Comparison of ENCODE assay signal across 23 cellular contexts in genomic region chr17:6677946-6678345, GRCh38. TPM values are rescaled to one million over a fixed set of nuclear protein-coding genes. Genes with fewer than 3 reads are reported as not detected.
DNase-seq lines count a peak whose midpoint lies in the region; ATAC-seq, FAIRE-seq and TF ChIP-seq lines count a peak whose summit lies in the region.
"Had no signal": no experiment of that assay in that cellular context is flagged by ENCODE, and none has a peak within 500 bp of the region (broad histone marks: within the 10 kb centered on the region; RNA-seq: fewer than 3 reads in every experiment).

No MANE protein-coding gene starts in this region.

- no peaks in the 10 kb centered on the region; a peak in 1 of 5 replicates for H3K27me3 ChIP-seq in HepG2 (ENCODE audit: control insufficient read depth in 1 of 2, insufficient read depth in 2 of 2, low read length in 2 of 2)
- H3K27me3 ChIP-seq in right lobe of liver = no peaks in the 10 kb centered on the region

- H3K4me1 Mint-ChIP-seq in chondrocyte (ENCODE audit: low read depth) = peaks cover 2% of the 10 kb centered on the region

- BruUV-seq in HepG2 (replicated peaks; lab: Mats Ljungman, UMichigan) = no TSS peak

- POLR2A ChIA-PET in HepG2 (lab: Yijun Ruan, JAX) = interaction anchor here (1.2 to 5.0 kb wide), 6 partner anchors 9 to 358 kb away, joined by 3 to 119 read pairs (median 5); partner anchors contain the start of genes SLC13A5, SLC16A13 and TEKT1

- H4K20me1 ChIP-seq in HepG2 (ENCODE audit: insufficient read depth, low read length) = no peaks in the 10 kb centered on the region

- peak overlapping the region in 1 of 3 experiments; percentile 64; a peak in 1 of 6 replicates for H3K4me3 ChIP-seq in HepG2 (replicated peaks in 1 of 3; ENCODE audit: insufficient read depth in 1 of 3, low read depth in 2 of 3, low read length in 3 of 3)
- H3K4me3 ChIP-seq in right lobe of liver = no peak overlapping the region
- H3K4me3 ChIP-seq: A549, GM12878 had no signal

- no peak overlapping the region for H3K27ac Mint-ChIP-seq in chondrocyte (ENCODE audit: unreplicated experiment)
- H3K27ac Mint-ChIP-seq: CD8-positive, alpha-beta memory T cell; H9 had no signal

- no peak for FAIRE-seq in HepG2 (lab: Jason Lieb, UNC)
- FAIRE-seq: A549, GM12878, GM19239, H1 had no signal

- TF ChIP-seq CTCF in HepG2 (CRISPR knock-in tag; IDR thresholded peaks at IDR 0.05) (no peak), right lobe of liver (IDR thresholded peaks at IDR 0.05) (no peak), chondrocyte (IDR thresholded peaks at IDR 0.05) (no peak)

- no peaks in the 10 kb centered on the region for H3K36me3 ChIP-seq in HepG2 (replicated peaks in 1 of 2; ENCODE audit: control insufficient read depth in 1 of 2, insufficient read depth in 2 of 2, low read length in 2 of 2)
- H3K36me3 ChIP-seq in right lobe of liver = no peaks in the 10 kb centered on the region

- no peak for TF ChIP-seq RAD21 in HepG2 (CRISPR knock-in tag; IDR thresholded peaks at IDR 0.05)

- no peak overlapping the region for H2AFZ ChIP-seq in HepG2 (ENCODE audit: low read length)

- H3K4me1 ChIP-seq in HepG2 (ENCODE audit: insufficient read depth, low read length) (peaks cover 79% of the 10 kb centered on the region), right lobe of liver (peaks cover 0 to 25% (median 3%) of the 10 kb centered on the region in 4 donors)

- H3K79me2 ChIP-seq in HepG2 (ENCODE audit: insufficient read depth, low read length) = no peaks in the 10 kb centered on the region

- peaks cover 19% of the 10 kb centered on the region for H3K27me3 Mint-ChIP-seq in chondrocyte (ENCODE audit: low read depth)

- ATAC-seq in HepG2 = no peak
- ATAC-seq in right lobe of liver = no peak
- no peak for ATAC-seq in HG02798 (IDR thresholded peaks at IDR 0.05; ENCODE audit: poor library complexity, unreplicated experiment)

- CTCF ChIA-PET in HepG2 (lab: Yijun Ruan, JAX; ENCODE audit: low intra/inter-chr PET ratio, low total read pairs) = no interaction called here

- no peak overlapping the region for H3K27ac ChIP-seq in HepG2 (ENCODE audit: extremely low read length, insufficient read depth, low read length)
- no peak overlapping the region for H3K27ac ChIP-seq in right lobe of liver
- H3K27ac ChIP-seq: 22Rv1, A549, HL-60 had no signal

- H3K4me2 ChIP-seq in HepG2 (ENCODE audit: low read depth, low read length) = peak overlapping the region; percentile 89

- no peaks in the 10 kb centered on the region for H3K9me3 Mint-ChIP-seq in chondrocyte (ENCODE audit: low read depth)
- H3K9me3 Mint-ChIP-seq: CD8-positive, alpha-beta memory T cell; H9 had no signal

- H3K36me3 Mint-ChIP-seq in chondrocyte (ENCODE audit: low read depth) = no peaks in the 10 kb centered on the region
- H3K36me3 Mint-ChIP-seq: CD8-positive, alpha-beta memory T cell had no signal

- H3K9me3 ChIP-seq in HepG2 (ENCODE audit: low read length) (no peaks in the 10 kb centered on the region), right lobe of liver (no peaks in the 10 kb centered on the region)
- H3K9me3 ChIP-seq: A549 had no signal

- TF ChIP-seq EP300 in HepG2 (IDR thresholded peaks at IDR 0.05; ENCODE audit: low read depth in 2 of 2, low read length in 2 of 2) (no peak), HepG2 (CRISPR knock-in tag; IDR thresholded peaks at IDR 0.05; ENCODE audit: borderline replicate concordance) (no peak)

- 79% methylated on average over 5 of the region's 7 CpGs for WGBS in HepG2 (ENCODE audit: low lambda C conversion rate)
- no CpG with 5 or more reads among the region's 7 CpGs for WGBS in right lobe of liver (ENCODE audit: insufficient coverage, low coverage, low lambda C conversion rate, missing lambda C conversion rate)

- DNase-seq in HepG2 (ENCODE audit: low spot score) (no peak), right lobe of liver (no peak), chondrocyte (ENCODE audit: low spot score) (peak; percentile 67), posterior vena cava (ENCODE audit: low spot score) (peak; percentile 64)
- no peak for DNase-seq in stimulated activated CD8-positive, alpha-beta memory T cell treated with anti-CD3 and anti-CD28 coated beads, Interleukin-4, amount 100 ng/mL, for 48 hours
- DNase-seq in stimulated activated CD4-positive, alpha-beta T cell treated with anti-CD3 and anti-CD28 coated beads, Interleukin-1b, Interleukin-23, amount 100 ng/mL, for 48 hours = no peak
- DNase-seq: AML-193; CD8-positive, alpha-beta memory T cell; COR-L47; DMS 273 treated with DMSO at 0.1 percent for 48 hours; DMS53; H9 had no signal

- in situ Hi-C loops in HepG2 (cut with HindIII; ENCODE audit: extremely low pct_ligation_motif_present, low pct_unique_long_range_greater_than_20kb) = no loop called here

- TF ChIP-seq POLR2A in HepG2 (IDR thresholded peaks at IDR 0.05; ENCODE audit: insufficient read depth in 1 of 2, low read depth in 2 of 2, low read length in 2 of 2) = no peak
- TF ChIP-seq POLR2A in right lobe of liver (IDR thresholded peaks at IDR 0.05) = no peak

- intact Hi-C loops in HepG2 (cut with micrococcal nuclease; ENCODE audit: unreplicated experiment) = no loop called here
- intact Hi-C loops in right lobe of liver (cut with DNase I) = no loop called here
- intact Hi-C loops in posterior vena cava (cut with DNase I) = no loop called here

- no peak overlapping the region for H3K4me3 Mint-ChIP-seq in chondrocyte (ENCODE audit: unreplicated experiment)
- H3K4me3 Mint-ChIP-seq: CD8-positive, alpha-beta memory T cell; H9 had no signal

- H3K9ac ChIP-seq in HepG2 (ENCODE audit: insufficient read depth, low read depth, low read length) = no peak overlapping the region

RNA-seq across cellular contexts. Expression of gene C17orf100, which starts 26.4 kb away (rescaled TPM):
- total RNA-seq in HepG2 (2016; rRNA removed; fragmentation: Illumina TruSeq; extraction: Trizol) (3.6 and 4.1 TPM in 2 replicates), right lobe of liver (1 to 10 TPM; 1.2 to 4.0 (median 1.9) TPM), chondrocyte (2.0 to 3.0 TPM (median 2.9 TPM) in 3 replicates), posterior vena cava (1 to 10 TPM in 1 of 2 donors, under 1 TPM in 1; 0.81 to 1.2 TPM)
- total RNA-seq in HepG2 (2016; cell fraction: cytosol; rRNA removed; fragmentation: Illumina TruSeq; extraction: Trizol; ENCODE audit: low read depth) = 2.2 and 2.4 TPM in 2 replicates
- total RNA-seq in HepG2 (2016; cell fraction: insoluble cytoplasmic fraction; rRNA removed; fragmentation: Illumina TruSeq; extraction: Trizol) = 3.2 and 4.7 TPM in 2 replicates
- 6.2 and 6.9 TPM in 2 replicates for total RNA-seq in HepG2 (2016; cell fraction: membrane; rRNA removed; fragmentation: Illumina TruSeq; extraction: Trizol)
- 3.8 and 4.0 TPM in 2 replicates for total RNA-seq in HepG2 (2016; cell fraction: nucleus; rRNA removed; fragmentation: Illumina TruSeq; extraction: Trizol)
- 8.7 and 10.1 TPM in 2 replicates for polyA plus RNA-seq in HepG2 (2011; rRNA removed)
- polyA plus RNA-seq in HepG2 (2011; cell fraction: cytosol; rRNA removed) = 10.2 and 10.7 TPM in 2 replicates
- polyA plus RNA-seq in HepG2 (2011; cell fraction: nucleus; rRNA removed) = 9.3 and 9.9 TPM in 2 replicates
- polyA plus RNA-seq in HepG2 (2012) = 12.3 and 32.8 TPM in 2 replicates
- 7.2 and 9.4 TPM in 2 replicates for polyA plus RNA-seq in HepG2 (2016; cell fraction: cytosol; fragmentation: Illumina TruSeq; extraction: Trizol; ENCODE audit: low read depth)
- 13.1 and 13.3 TPM in 2 replicates for polyA plus RNA-seq in HepG2 (2016; cell fraction: insoluble cytoplasmic fraction; fragmentation: Illumina TruSeq; extraction: Trizol; ENCODE audit: low read depth)
- polyA plus RNA-seq in HepG2 (2016; cell fraction: membrane; fragmentation: Illumina TruSeq; extraction: Trizol; ENCODE audit: low read depth) = 15.0 and 15.5 TPM in 2 replicates
- 9.5 and 9.7 TPM in 2 replicates for polyA plus RNA-seq in HepG2 (2016; cell fraction: nucleus; fragmentation: Illumina TruSeq; extraction: Trizol; ENCODE audit: insufficient read depth, low read depth)
- polyA minus RNA-seq in HepG2 (2011; rRNA and poly(A)+ RNA removed; ENCODE audit: low replicate concordance) = 1.0 and 10.4 TPM in 2 replicates
- polyA minus RNA-seq in HepG2 (2011; cell fraction: cytosol; rRNA and poly(A)+ RNA removed) = 6.8 and 7.9 TPM in 2 replicates
- polyA minus RNA-seq in HepG2 (2011; cell fraction: nucleus; rRNA and poly(A)+ RNA removed) = 11.7 and 13.4 TPM in 2 replicates

RNA-seq across cellular contexts. Expression of gene MED31, which starts 26.5 kb away (rescaled TPM):
- total RNA-seq in HepG2 (2016; rRNA removed; fragmentation: Illumina TruSeq; extraction: Trizol) (20.9 and 25.0 TPM in 2 replicates), right lobe of liver (10 to 100 TPM in 2 of 6 experiments, 1 to 10 TPM in 4; 3.5 to 10.7 (median 7.4) TPM), chondrocyte (12.9 to 24.2 TPM (median 14.5 TPM) in 3 replicates), posterior vena cava (10 to 100 TPM; 14.3 to 16.9 TPM)
- 15.0 and 15.3 TPM in 2 replicates for total RNA-seq in HepG2 (2016; cell fraction: cytosol; rRNA removed; fragmentation: Illumina TruSeq; extraction: Trizol; ENCODE audit: low read depth)
- 21.7 and 30.3 TPM in 2 replicates for total RNA-seq in HepG2 (2016; cell fraction: insoluble cytoplasmic fraction; rRNA removed; fragmentation: Illumina TruSeq; extraction: Trizol)
- total RNA-seq in HepG2 (2016; cell fraction: membrane; rRNA removed; fragmentation: Illumina TruSeq; extraction: Trizol) = 13.3 and 13.7 TPM in 2 replicates
- total RNA-seq in HepG2 (2016; cell fraction: nucleus; rRNA removed; fragmentation: Illumina TruSeq; extraction: Trizol) = 13.4 and 18.3 TPM in 2 replicates
- 14.2 and 19.0 TPM in 2 replicates for polyA plus RNA-seq in HepG2 (2011; rRNA removed)
- 5.0 and 8.9 TPM in 2 replicates for polyA plus RNA-seq in HepG2 (2011; cell fraction: cytosol; rRNA removed)
- 4.0 and 7.0 TPM in 2 replicates for polyA plus RNA-seq in HepG2 (2011; cell fraction: nucleus; rRNA removed)
- 12.4 and 13.1 TPM in 2 replicates for polyA plus RNA-seq in HepG2 (2012)
- 7.9 and 10.0 TPM in 2 replicates for polyA plus RNA-seq in HepG2 (2016; cell fraction: cytosol; fragmentation: Illumina TruSeq; extraction: Trizol; ENCODE audit: low read depth)
- 27.3 and 32.8 TPM in 2 replicates for polyA plus RNA-seq in HepG2 (2016; cell fraction: insoluble cytoplasmic fraction; fragmentation: Illumina TruSeq; extraction: Trizol; ENCODE audit: low read depth)
- polyA plus RNA-seq in HepG2 (2016; cell fraction: membrane; fragmentation: Illumina TruSeq; extraction: Trizol; ENCODE audit: low read depth) = 9.6 and 13.7 TPM in 2 replicates
- 20.1 and 21.9 TPM in 2 replicates for polyA plus RNA-seq in HepG2 (2016; cell fraction: nucleus; fragmentation: Illumina TruSeq; extraction: Trizol; ENCODE audit: insufficient read depth, low read depth)
- 1.9 and 7.5 TPM in 2 replicates for polyA minus RNA-seq in HepG2 (2011; rRNA and poly(A)+ RNA removed; ENCODE audit: low replicate concordance)
- 2.8 and 3.5 TPM in 2 replicates for polyA minus RNA-seq in HepG2 (2011; cell fraction: cytosol; rRNA and poly(A)+ RNA removed)
- polyA minus RNA-seq in HepG2 (2011; cell fraction: nucleus; rRNA and poly(A)+ RNA removed) = 21.2 and 22.8 TPM in 2 replicates

RNA-seq across cellular contexts. Expression of gene SLC13A5, which starts 35.2 kb away (rescaled TPM):
- total RNA-seq in HepG2 (2016; rRNA removed; fragmentation: Illumina TruSeq; extraction: Trizol) = 24.4 and 42.8 TPM in 2 replicates
- total RNA-seq in HepG2 (2016; cell fraction: cytosol; rRNA removed; fragmentation: Illumina TruSeq; extraction: Trizol; ENCODE audit: low read depth) = 6.1 and 8.5 TPM in 2 replicates
- total RNA-seq in HepG2 (2016; cell fraction: insoluble cytoplasmic fraction; rRNA removed; fragmentation: Illumina TruSeq; extraction: Trizol) = 24.1 and 44.5 TPM in 2 replicates
- 21.2 and 24.0 TPM in 2 replicates for total RNA-seq in HepG2 (2016; cell fraction: membrane; rRNA removed; fragmentation: Illumina TruSeq; extraction: Trizol)
- 74.8 and 81.7 TPM in 2 replicates for total RNA-seq in HepG2 (2016; cell fraction: nucleus; rRNA removed; fragmentation: Illumina TruSeq; extraction: Trizol)
- 310 and 460 TPM in 2 replicates for polyA plus RNA-seq in HepG2 (2011; rRNA removed)
- 141 and 152 TPM in 2 replicates for polyA plus RNA-seq in HepG2 (2011; cell fraction: cytosol; rRNA removed)
- polyA plus RNA-seq in HepG2 (2011; cell fraction: nucleus; rRNA removed) = 496 and 544 TPM in 2 replicates
- polyA plus RNA-seq in HepG2 (2012) = 253 and 287 TPM in 2 replicates
- 11.4 and 13.1 TPM in 2 replicates for polyA plus RNA-seq in HepG2 (2016; cell fraction: cytosol; fragmentation: Illumina TruSeq; extraction: Trizol; ENCODE audit: low read depth)
- polyA plus RNA-seq in HepG2 (2016; cell fraction: insoluble cytoplasmic fraction; fragmentation: Illumina TruSeq; extraction: Trizol; ENCODE audit: low read depth) = 42.4 and 50.4 TPM in 2 replicates
- 28.2 and 31.8 TPM in 2 replicates for polyA plus RNA-seq in HepG2 (2016; cell fraction: membrane; fragmentation: Illumina TruSeq; extraction: Trizol; ENCODE audit: low read depth)
- polyA plus RNA-seq in HepG2 (2016; cell fraction: nucleus; fragmentation: Illumina TruSeq; extraction: Trizol; ENCODE audit: insufficient read depth, low read depth) = 169 and 186 TPM in 2 replicates
- polyA minus RNA-seq in HepG2 (2011; rRNA and poly(A)+ RNA removed; ENCODE audit: low replicate concordance) = 0.40 and 2,799 TPM in 2 replicates
- 352 and 410 TPM in 2 replicates for polyA minus RNA-seq in HepG2 (2011; cell fraction: cytosol; rRNA and poly(A)+ RNA removed)
- 342 and 399 TPM in 2 replicates for polyA minus RNA-seq in HepG2 (2011; cell fraction: nucleus; rRNA and poly(A)+ RNA removed)
- total RNA-seq in right lobe of liver = 100 to 1,000 TPM; 142 to 383 (median 264) TPM
- 1.1 to 1.5 TPM in 2 of 3 replicates, not detected in the other for total RNA-seq in chondrocyte
- total RNA-seq in posterior vena cava = under 1 TPM in 1 of 2 donors, not detected in 1; 0.10 TPM
- total RNA-seq: CD8-positive, alpha-beta memory T cell; G401; HT1080; IMR-90 had no signal
- polyA plus RNA-seq: BJ; CD8-positive, alpha-beta memory T cell; GM12878; IMR-90 had no signal

RNA-seq across cellular contexts. Expression of gene TXNDC17, which starts 37.1 kb away (rescaled TPM):
- total RNA-seq in HepG2 (2016; rRNA removed; fragmentation: Illumina TruSeq; extraction: Trizol) (266 and 359 TPM in 2 replicates), right lobe of liver (100 to 1,000 TPM in 2 of 6 experiments, 10 to 100 TPM in 4; 50.4 to 204 (median 72.1) TPM), chondrocyte (71.5 to 76.2 TPM (median 76.1 TPM) in 3 replicates), posterior vena cava (10 to 100 TPM; 43.2 to 55.9 TPM)
- total RNA-seq in HepG2 (2016; cell fraction: cytosol; rRNA removed; fragmentation: Illumina TruSeq; extraction: Trizol; ENCODE audit: low read depth) = 93.1 and 113 TPM in 2 replicates
- total RNA-seq in HepG2 (2016; cell fraction: insoluble cytoplasmic fraction; rRNA removed; fragmentation: Illumina TruSeq; extraction: Trizol) = 255 and 373 TPM in 2 replicates
- 138 and 151 TPM in 2 replicates for total RNA-seq in HepG2 (2016; cell fraction: membrane; rRNA removed; fragmentation: Illumina TruSeq; extraction: Trizol)
- 76.2 and 83.8 TPM in 2 replicates for total RNA-seq in HepG2 (2016; cell fraction: nucleus; rRNA removed; fragmentation: Illumina TruSeq; extraction: Trizol)
- polyA plus RNA-seq in HepG2 (2011; rRNA removed) = 147 and 188 TPM in 2 replicates
- polyA plus RNA-seq in HepG2 (2011; cell fraction: cytosol; rRNA removed) = 236 and 276 TPM in 2 replicates
- polyA plus RNA-seq in HepG2 (2011; cell fraction: nucleus; rRNA removed) = 40.2 and 44.6 TPM in 2 replicates
- polyA plus RNA-seq in HepG2 (2012) = 97.0 and 122 TPM in 2 replicates
- polyA plus RNA-seq in HepG2 (2016; cell fraction: cytosol; fragmentation: Illumina TruSeq; extraction: Trizol; ENCODE audit: low read depth) = 101 and 125 TPM in 2 replicates
- 322 and 359 TPM in 2 replicates for polyA plus RNA-seq in HepG2 (2016; cell fraction: insoluble cytoplasmic fraction; fragmentation: Illumina TruSeq; extraction: Trizol; ENCODE audit: low read depth)
- 105 and 119 TPM in 2 replicates for polyA plus RNA-seq in HepG2 (2016; cell fraction: membrane; fragmentation: Illumina TruSeq; extraction: Trizol; ENCODE audit: low read depth)
- polyA plus RNA-seq in HepG2 (2016; cell fraction: nucleus; fragmentation: Illumina TruSeq; extraction: Trizol; ENCODE audit: insufficient read depth, low read depth) = 146 and 155 TPM in 2 replicates
- 30.3 and 88.3 TPM in 2 replicates for polyA minus RNA-seq in HepG2 (2011; rRNA and poly(A)+ RNA removed; ENCODE audit: low replicate concordance)
- polyA minus RNA-seq in HepG2 (2011; cell fraction: cytosol; rRNA and poly(A)+ RNA removed) = 40.0 and 52.4 TPM in 2 replicates
- 10.8 and 14.4 TPM in 2 replicates for polyA minus RNA-seq in HepG2 (2011; cell fraction: nucleus; rRNA and poly(A)+ RNA removed)

RNA-seq across cellular contexts. Expression of gene KIAA0753, which starts 37.4 kb away (rescaled TPM):
- 9.1 and 10.7 TPM in 2 replicates for total RNA-seq in HepG2 (2016; rRNA removed; fragmentation: Illumina TruSeq; extraction: Trizol)
- total RNA-seq in HepG2 (2016; cell fraction: cytosol; rRNA removed; fragmentation: Illumina TruSeq; extraction: Trizol; ENCODE audit: low read depth) = 10.1 and 10.8 TPM in 2 replicates
- 8.7 and 9.2 TPM in 2 replicates for total RNA-seq in HepG2 (2016; cell fraction: insoluble cytoplasmic fraction; rRNA removed; fragmentation: Illumina TruSeq; extraction: Trizol)
- total RNA-seq in HepG2 (2016; cell fraction: membrane; rRNA removed; fragmentation: Illumina TruSeq; extraction: Trizol) = 8.4 and 8.8 TPM in 2 replicates
- total RNA-seq in HepG2 (2016; cell fraction: nucleus; rRNA removed; fragmentation: Illumina TruSeq; extraction: Trizol) = 13.9 and 14.9 TPM in 2 replicates
- 4.6 and 5.2 TPM in 2 replicates for polyA plus RNA-seq in HepG2 (2011; rRNA removed)
- polyA plus RNA-seq in HepG2 (2011; cell fraction: cytosol; rRNA removed) = 1.5 and 2.1 TPM in 2 replicates
- polyA plus RNA-seq in HepG2 (2011; cell fraction: nucleus; rRNA removed) = 9.1 and 10.2 TPM in 2 replicates
- polyA plus RNA-seq in HepG2 (2012) = 3.9 and 4.2 TPM in 2 replicates
- 0.69 and 0.77 TPM in 2 replicates for polyA plus RNA-seq in HepG2 (2016; cell fraction: cytosol; fragmentation: Illumina TruSeq; extraction: Trizol; ENCODE audit: low read depth)
- 8.6 and 8.9 TPM in 2 replicates for polyA plus RNA-seq in HepG2 (2016; cell fraction: insoluble cytoplasmic fraction; fragmentation: Illumina TruSeq; extraction: Trizol; ENCODE audit: low read depth)
- 2.1 and 3.3 TPM in 2 replicates for polyA plus RNA-seq in HepG2 (2016; cell fraction: membrane; fragmentation: Illumina TruSeq; extraction: Trizol; ENCODE audit: low read depth)
- 16.8 and 22.4 TPM in 2 replicates for polyA plus RNA-seq in HepG2 (2016; cell fraction: nucleus; fragmentation: Illumina TruSeq; extraction: Trizol; ENCODE audit: insufficient read depth, low read depth)
- polyA minus RNA-seq in HepG2 (2011; rRNA and poly(A)+ RNA removed; ENCODE audit: low replicate concordance) = 2.2 and 12.2 TPM in 2 replicates
- polyA minus RNA-seq in HepG2 (2011; cell fraction: cytosol; rRNA and poly(A)+ RNA removed) = 2.5 and 3.3 TPM in 2 replicates
- 21.6 and 23.2 TPM in 2 replicates for polyA minus RNA-seq in HepG2 (2011; cell fraction: nucleus; rRNA and poly(A)+ RNA removed)
- total RNA-seq in right lobe of liver = 1 to 10 TPM; 3.7 to 6.5 (median 4.9) TPM
- total RNA-seq in chondrocyte = 14.5 to 19.1 TPM (median 15.8 TPM) in 3 replicates
- 10 to 100 TPM; 17.7 to 21.6 TPM for total RNA-seq in posterior vena cava

Comparison
In these comparisons a context has a peak if more than half of its experiments do, and no peak if none do; other contexts are left out.
1. DNase-seq: peak in chondrocyte (single experiment) and posterior vena cava (single experiment); none in HepG2 (single experiment), right lobe of liver (0 of 3), stimulated activated CD8-positive, alpha-beta memory T cell treated with anti-CD3 and anti-CD28 coated beads, Interleukin-4, amount 100 ng/mL, for 48 hours (single experiment) and stimulated activated CD4-positive, alpha-beta T cell treated with anti-CD3 and anti-CD28 coated beads, Interleukin-1b, Interleukin-23, amount 100 ng/mL, for 48 hours (single experiment).